ENCODE assay signal across 12 cellular contexts in genomic region chr11:61219016-61219415, GRCh38. TPM values are rescaled to one million over a fixed set of nuclear protein-coding genes. Genes with fewer than 3 reads are reported as not detected.
"Had no signal": no experiment of that assay in that cellular context is flagged by ENCODE, and none has a peak within 500 bp of the region (broad histone marks: within the 10 kb centered on the region; RNA-seq: fewer than 3 reads in every experiment).

No MANE protein-coding gene starts in this region.

RNA-seq across cellular contexts. Expression of gene PGA4, which starts 3.1 kb away (rescaled TPM):
- total RNA-seq: kidney, kidney epithelial cell, lung microvascular endothelial cell, mammary epithelial cell, mesothelial cell of epicardium, mucosa of gallbladder had no signal

RNA-seq across cellular contexts. Expression of gene PGA3, which starts 15.7 kb away (rescaled TPM):
- total RNA-seq: kidney epithelial cell, left colon, left lobe of liver, left ventricle myocardium superior, lung, lung microvascular endothelial cell, mammary epithelial cell, mesothelial cell of epicardium had no signal

RNA-seq across cellular contexts. Expression of gene PGA5, which starts 22.0 kb away (rescaled TPM):
- total RNA-seq: kidney epithelial cell, left ventricle myocardium inferior, lower leg skin, lung microvascular endothelial cell, mammary epithelial cell, mesothelial cell of epicardium, mucosa of gallbladder had no signal
